ENCODE assay signal across 12 cellular contexts in genomic region chr3:71050133-71050520, GRCh38.
DNase-seq lines count a peak whose midpoint lies in the region; ATAC-seq and TF ChIP-seq lines count a peak whose summit lies in the region.
"Had no signal": no experiment of that assay in that cellular context is flagged by ENCODE, and none has a peak within 500 bp of the region (broad histone marks: within the 10 kb centered on the region; RNA-seq: fewer than 3 reads in every experiment).

No MANE protein-coding gene starts in this region.

- intact Hi-C loops in IMR-90 (cut with micrococcal nuclease) (loop anchor here (10.0 kb wide), 1 partner anchor 605 kb away; no protein-coding TSS in a partner anchor), thyroid gland (cut with DNase I) (no loop called here)

- peak overlapping the region; percentile 35 for H4K5ac ChIP-seq in IMR-90 (ENCODE audit: low read depth, low read length)

- H2AK5ac ChIP-seq in IMR-90 (ENCODE audit: low read depth, low read length) = peak overlapping the region; percentile 72; the same call in 1 of the 2 replicates

- H3K36me3 Mint-ChIP-seq in chondrocyte (ENCODE audit: low read depth) (peaks cover 63% of the 10 kb centered on the region), naive B cell (peaks cover 32% of the 10 kb centered on the region in 2 donors)

- peaks cover 36% of the 10 kb centered on the region for H3K4me1 ChIP-seq in IMR-90 (ENCODE audit: control insufficient read depth, insufficient read depth, low read length)
- peaks cover 5 to 35% of the 10 kb centered on the region in 2 donors for H3K4me1 ChIP-seq in thyroid gland
- H3K4me1 ChIP-seq: parathyroid adenoma had no signal

- no peak overlapping the region for H3K4me3 Mint-ChIP-seq in chondrocyte (ENCODE audit: unreplicated experiment)
- H3K4me3 Mint-ChIP-seq in naive B cell = peak overlapping the region in 6 of 8 donors; percentile 13 to 73 (median 39)

- peak overlapping the region; percentile 63 for H3K4me2 ChIP-seq in IMR-90 (ENCODE audit: low read depth, low read length)

- peaks cover 50 to 84% of the 10 kb centered on the region in 2 experiments for H3K79me1 ChIP-seq in IMR-90 (ENCODE audit: low read depth in 1 of 2, low read length in 2 of 2)

- TF ChIP-seq CTCF in AG04450 (IDR thresholded peaks at IDR 0.05; ENCODE audit: low read depth, low read length) = no peak
- no peak for TF ChIP-seq CTCF in IMR-90 (conservative IDR thresholded peaks at IDR 0.05; ENCODE audit: low read depth, low read length)
- TF ChIP-seq CTCF in chondrocyte (IDR thresholded peaks at IDR 0.05) = no peak
- no peak for TF ChIP-seq CTCF in thyroid gland (IDR thresholded peaks at IDR 0.05)

- H3K36me3 ChIP-seq in IMR-90 (ENCODE audit: control insufficient read depth, insufficient read depth, low read length) = peaks cover 50% of the 10 kb centered on the region
- H3K36me3 ChIP-seq in thyroid gland = peaks cover 0 to 21% of the 10 kb centered on the region in 2 donors

- H3K27ac Mint-ChIP-seq in chondrocyte (ENCODE audit: unreplicated experiment) (peak overlapping the region; percentile 80), naive B cell (peak overlapping the region; percentile 67 to 95 (median 83))

- H4K91ac ChIP-seq in IMR-90 (ENCODE audit: insufficient read depth, low read depth, low read length) = peak overlapping the region; percentile 75

- WGBS in IMR-90 (ENCODE audit: extremely low coverage in 2 of 2, insufficient read length in 1 of 2), 2 experiments = no CpG with 5 or more reads among the region's 2 CpGs
- 77 to 80% methylated on average over 2 of the region's 2 CpGs for WGBS in thyroid gland, 2 donors

- H2AK9ac ChIP-seq in IMR-90 (replicated peaks; ENCODE audit: low read depth, low read length, poor library complexity) = peak overlapping the region; percentile 65

- peaks cover 57% of the 10 kb centered on the region for H4K20me1 ChIP-seq in IMR-90 (ENCODE audit: insufficient read depth, low read length)

- ATAC-seq in IMR-90 (ENCODE audit: low read depth) (peak; percentile 65), naive B cell (ENCODE audit: low read depth in 2 of 2) (no peak)

- no peaks in the 10 kb centered on the region for H3K27me3 Mint-ChIP-seq in chondrocyte (ENCODE audit: low read depth)
- no peaks in the 10 kb centered on the region for H3K27me3 Mint-ChIP-seq in naive B cell

- peak overlapping the region; percentile 76 for H2BK120ac ChIP-seq in IMR-90 (ENCODE audit: low read depth, low read length)

- peaks cover 36% of the 10 kb centered on the region for H3K9me1 ChIP-seq in IMR-90 (ENCODE audit: insufficient read depth, low read length)

- H3K27ac ChIP-seq in AG04450 (ENCODE audit: low read depth, low read length) = peak overlapping the region; percentile 59
- peak overlapping the region; percentile 51; the same call in 1 of the 2 replicates for H3K27ac ChIP-seq in IMR-90 (ENCODE audit: insufficient read depth, low read length)
- H3K27ac ChIP-seq in thyroid gland = peak overlapping the region in 1 of 3 donors; percentile 65

- no TSS peak for BruUV-seq in IMR-90 (replicated peaks; lab: Mats Ljungman, UMichigan)

- H2BK15ac ChIP-seq in IMR-90 (ENCODE audit: low read depth, low read length) = peak overlapping the region; percentile 55; the same call in 2 of the 3 replicates

- in situ Hi-C loops in IMR-90 (cut with MboI; ENCODE audit: low sequenced_read_pairs) = no loop called here

- H3K4me3 ChIP-seq in AG04450 (ENCODE audit: low read depth, low read length) (no peak overlapping the region), IMR-90 (ENCODE audit: insufficient read depth, low read depth, low read length) (no peak overlapping the region), thyroid gland (replicated peaks in 1 of 3) (no peak overlapping the region)

- TF ChIP-seq POLR2A in IMR-90 (IDR thresholded peaks at IDR 0.05; ENCODE audit: low read depth, low read length) (no peak), thyroid gland (IDR thresholded peaks at IDR 0.05) (no peak)

- H2AFZ ChIP-seq in IMR-90 (replicated peaks; ENCODE audit: low read length, poor library complexity) = no peak overlapping the region
- H2AFZ ChIP-seq: parathyroid adenoma had no signal

- H3K23ac ChIP-seq in IMR-90 (ENCODE audit: low read depth, low read length) = peak overlapping the region; percentile 96

- H3K4me1 Mint-ChIP-seq in chondrocyte (ENCODE audit: low read depth) (peaks cover 98% of the 10 kb centered on the region), naive B cell (peaks cover 81 to 98% (median 98%) of the 10 kb centered on the region in 3 donors)

- POLR2A ChIA-PET in AG04450 (lab: Yijun Ruan, JAX) = interaction anchor here (1.7 kb wide), 1 partner anchor 11 kb away, joined by 5 read pairs; no protein-coding TSS in a partner anchor
- POLR2A ChIA-PET in IMR-90 (lab: Charles Lee; ENCODE audit: unreplicated experiment) = no interaction called here

- peak overlapping the region; percentile 80 for H2BK20ac ChIP-seq in IMR-90 (ENCODE audit: low read depth, low read length)

- H3K18ac ChIP-seq in IMR-90 (ENCODE audit: low read depth, low read length) = peak overlapping the region; percentile 86

- 0 out of 2 replicates have a peak overlapping the region, but pooled peaks have one; percentile 3 for H3K56ac ChIP-seq in IMR-90 (ENCODE audit: extremely low read depth, insufficient read depth, low read length)

- H3K9ac ChIP-seq in IMR-90 (ENCODE audit: low read depth, low read length) = peak overlapping the region; percentile 34; the same call in 1 of the 2 replicates
- H3K9ac ChIP-seq: parathyroid adenoma had no signal

- H3K9me3 ChIP-seq in AG04450 (ENCODE audit: control insufficient read depth, insufficient read depth, low read length) = no peaks in the 10 kb centered on the region
- H3K9me3 ChIP-seq in IMR-90 (ENCODE audit: control insufficient read depth, insufficient read depth, low read length) = no peaks in the 10 kb centered on the region
- H3K9me3 ChIP-seq in thyroid gland = no peaks in the 10 kb centered on the region

- H3K9me3 Mint-ChIP-seq in chondrocyte (ENCODE audit: low read depth) (no peaks in the 10 kb centered on the region), naive B cell (no peaks in the 10 kb centered on the region)

- DNase-seq in AG04450 (ENCODE audit: low read depth, low spot score) = no peak
- peak; percentile 83 for DNase-seq in IMR-90
- DNase-seq in chondrocyte (ENCODE audit: low spot score) = no peak
- DNase-seq in naive B cell = no peak
- DNase-seq in DMS153 (lab: John Stamatoyannopoulos, UW) = no peak
- DNase-seq in NCI-H2171 treated with DMSO at 0.1 percent for 48 hours (lab: John Stamatoyannopoulos, UW) = no peak
- no peak for DNase-seq in thyroid gland
- no peak for DNase-seq in stimulated activated CD4-positive, alpha-beta T cell treated with anti-CD3 and anti-CD28 coated beads, Interleukin-2, amount 100 ng/mL, for 24 hours
- DNase-seq: erythroblast, GDM1, NCI-H526 had no signal

- CTCF ChIA-PET in AG04450 (lab: Charles Lee) (no interaction called here), IMR-90 (lab: Yijun Ruan, JAX) (interaction anchor here (0.5 kb wide), 1 partner anchor 10 kb away, joined by 4 read pairs; no protein-coding TSS in a partner anchor)

- H2BK5ac ChIP-seq in IMR-90 (ENCODE audit: low read depth, low read length, poor library complexity, severe bottlenecking) = peak overlapping the region; percentile 75

- H4K8ac ChIP-seq in IMR-90 (ENCODE audit: low read depth in 2 of 2, low read length in 2 of 2) = peak overlapping the region; percentile 41 to 80; a peak in 3 of 4 replicates

- dilution Hi-C loops in IMR-90 (cut with HindIII; ENCODE audit: low sequenced_read_pairs, unreplicated experiment) = no loop called here

- no peaks in the 10 kb centered on the region for H3K27me3 ChIP-seq in AG04450 (ENCODE audit: control insufficient read depth, insufficient read depth, low read length)
- H3K27me3 ChIP-seq in IMR-90 (ENCODE audit: control insufficient read depth, insufficient read depth, low read length) = no peaks in the 10 kb centered on the region
- H3K27me3 ChIP-seq in thyroid gland = no peaks in the 10 kb centered on the region

- no peak for TF ChIP-seq RAD21 in IMR-90 (IDR thresholded peaks at IDR 0.05; ENCODE audit: low read length)

- peak overlapping the region; percentile 92 for H3K4ac ChIP-seq in IMR-90 (ENCODE audit: low read depth, low read length)

- H3K14ac ChIP-seq in IMR-90 (replicated peaks; ENCODE audit: low read depth, low read length) = peak overlapping the region; percentile 87

TF ChIP-seq in IMR-90, 13 proteins besides CTCF, POLR2A, EP300 and RAD21:
- no peak for TF ChIP-seq BHLHE40 (IDR thresholded peaks at IDR 0.05; ENCODE audit: low read depth, low read length)
- TF ChIP-seq MXI1 (IDR thresholded peaks at IDR 0.05; ENCODE audit: borderline replicate concordance, low read depth, low read length) = 0 out of 2 replicates have a peak, but pooled peaks have one; percentile 23
- TF ChIP-seq CEBPB (IDR thresholded peaks at IDR 0.05; ENCODE audit: low read depth, low read length) = peak; percentile 54; the same call in 1 of the 2 replicates
- TF ChIP-seq FOS (IDR thresholded peaks at IDR 0.05; ENCODE audit: low read depth, low read length) = peak; percentile 17; the same call in 1 of the 2 replicates
